Comparison of ENCODE assay signal across 8 cellular contexts in the genomic region with DNA sequence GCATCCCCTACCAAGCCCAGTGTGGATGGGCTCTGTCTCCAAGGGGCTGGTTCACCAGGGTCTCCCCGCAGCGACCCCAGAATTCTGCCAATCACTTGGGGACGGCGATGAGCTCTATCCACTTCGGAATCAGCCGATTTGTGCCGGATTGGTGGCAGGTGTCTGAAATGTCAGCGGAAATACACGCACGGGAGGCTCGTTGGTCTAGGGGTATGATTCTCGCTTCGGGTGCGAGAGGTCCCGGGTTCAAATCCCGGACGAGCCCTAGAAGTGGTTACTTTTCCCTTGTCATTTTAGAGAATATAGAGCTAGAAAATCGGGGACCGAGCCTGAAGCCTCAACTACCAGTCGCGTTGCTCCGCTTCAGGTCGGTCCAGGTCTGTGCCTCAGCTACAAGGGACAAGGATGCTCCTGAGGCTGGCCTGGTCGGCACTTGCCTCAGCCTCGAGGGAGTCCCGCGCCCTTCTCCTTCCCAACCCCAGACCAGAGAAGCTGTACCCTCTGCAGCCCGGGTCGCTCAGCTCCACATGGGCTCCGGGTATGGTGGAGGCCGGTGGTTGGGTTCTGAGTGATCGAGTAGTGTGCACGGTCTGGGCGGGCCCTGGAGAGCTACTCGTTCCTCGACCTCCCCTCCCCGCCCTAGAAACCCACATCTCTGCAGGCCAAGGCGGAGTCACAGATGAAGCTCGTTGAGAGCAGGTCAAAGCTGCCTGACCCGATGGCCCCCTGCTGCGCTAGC. TPM values are rescaled to one million over a fixed set of nuclear protein-coding genes. Genes with fewer than 3 reads are reported as not detected.
DNase-seq lines count a peak whose midpoint lies in the region; ATAC-seq, FAIRE-seq and TF ChIP-seq lines count a peak whose summit lies in the region.

No MANE protein-coding gene starts in this region.

- DNase-seq in RPMI8226: peak; percentile 87
- no peak for DNase-seq in effector memory CD4-positive, alpha-beta T cell
- DNase-seq in stimulated activated CD4-positive, alpha-beta T cell treated with anti-CD3 and anti-CD28 coated beads, Interleukin-4, amount 100 ng/mL, for 1 hour: peak; percentile 52
- DNase-seq in NCI-H345 (lab: John Stamatoyannopoulos, UW): no peak
- DNase-seq in heart right ventricle: no peak
- DNase-seq in frontal cortex (ENCODE audit: low spot score in 2 of 2): no peak
- no peak for DNase-seq in NCI-H2029 (lab: John Stamatoyannopoulos, UW)

- H3K4me1 ChIP-seq in effector memory CD4-positive, alpha-beta T cell (ENCODE audit: control insufficient read depth, insufficient read depth, low read length, poor library complexity, severe bottlenecking): peaks cover 40% of the 10 kb centered on the region
- peaks cover 0 to 43% (median 19%) of the 10 kb centered on the region in 9 donors for H3K4me1 ChIP-seq in heart right ventricle

- peak; percentile 2 for ATAC-seq in GM21447 (IDR thresholded peaks at IDR 0.05; ENCODE audit: unreplicated experiment)
- ATAC-seq in heart right ventricle: no peak

- H3K36me3 ChIP-seq in effector memory CD4-positive, alpha-beta T cell (ENCODE audit: control insufficient read depth, insufficient read depth, low read length): no peaks in the 10 kb centered on the region
- no peaks in the 10 kb centered on the region for H3K36me3 ChIP-seq in heart right ventricle

- H3K9me3 ChIP-seq in effector memory CD4-positive, alpha-beta T cell (ENCODE audit: control insufficient read depth, low read length): no peaks in the 10 kb centered on the region
- no peaks in the 10 kb centered on the region for H3K9me3 ChIP-seq in heart right ventricle

- peak overlapping the region; percentile 30 for H3K4me3 ChIP-seq in effector memory CD4-positive, alpha-beta T cell (ENCODE audit: insufficient read depth, low read depth, low read length, poor library complexity, severe bottlenecking)
- H3K4me3 ChIP-seq in heart right ventricle: peak overlapping the region in 1 of 10 donors; percentile 24

- intact Hi-C loops in heart right ventricle (cut with DNase I): no loop called here

- no peak overlapping the region for H3K27ac ChIP-seq in effector memory CD4-positive, alpha-beta T cell (ENCODE audit: insufficient read depth, low read length, poor library complexity, severe bottlenecking)
- no peak overlapping the region for H3K27ac ChIP-seq in heart right ventricle

- 7 to 8% methylated on average over 41 of the region's 41 CpGs for WGBS in heart right ventricle, 2 donors

- H3K27me3 ChIP-seq in effector memory CD4-positive, alpha-beta T cell (replicated peaks; ENCODE audit: control insufficient read depth, insufficient read depth, low read length, poor library complexity, severe bottlenecking): peaks cover 31% of the 10 kb centered on the region
- H3K27me3 ChIP-seq in heart right ventricle: peaks cover 44 to 100% (median 93%) of the 10 kb centered on the region in 7 donors

- TF ChIP-seq CTCF in heart right ventricle (IDR thresholded peaks at IDR 0.05): no peak

- no peak for FAIRE-seq in frontal cortex (lab: Jason Lieb, UNC)

RNA-seq across cellular contexts. Expression of gene OR1F1, which starts 16.0 kb away (rescaled TPM):
- total RNA-seq in heart right ventricle (not detected), frontal cortex (0.41 TPM)
- polyA plus RNA-seq in heart right ventricle: not detected

RNA-seq across cellular contexts. Expression of gene ZNF213, which starts 37.2 kb away (rescaled TPM):
- 1 to 10 TPM; 5.9 to 9.2 (median 7.7) TPM for total RNA-seq in heart right ventricle
- polyA plus RNA-seq in heart right ventricle: 10 to 100 TPM in 1 of 2 donors, 1 to 10 TPM in 1; 6.9 to 10.1 TPM
- total RNA-seq in frontal cortex: 6.9 TPM

RNA-seq across cellular contexts. Expression of gene ZNF205, which starts 59.6 kb away (rescaled TPM):
- 1 to 10 TPM; 5.8 to 9.0 (median 7.6) TPM for total RNA-seq in heart right ventricle
- polyA plus RNA-seq in heart right ventricle: 10 to 100 TPM; 13.8 to 26.9 TPM
- total RNA-seq in frontal cortex: 17.9 TPM

Comparison
In these comparisons a context has a peak if more than half of its experiments do, and no peak if none do; other contexts are left out.
1. DNase-seq: peak in RPMI8226 (single experiment) and stimulated activated CD4-positive, alpha-beta T cell treated with anti-CD3 and anti-CD28 coated beads, Interleukin-4, amount 100 ng/mL, for 1 hour (single experiment); none in effector memory CD4-positive, alpha-beta T cell (0 of 3), NCI-H345 (single experiment), heart right ventricle (0 of 2), frontal cortex (0 of 2) and NCI-H2029 (single experiment).